Comparison of ENCODE assay signal across 17 cellular contexts in genomic region chr11:9672288-9672916, GRCh38.
"Had no signal": no experiment of that assay in that cellular context is flagged by ENCODE, and none has a peak within 500 bp of the region (broad histone marks: within the 10 kb centered on the region; RNA-seq: fewer than 3 reads in every experiment).

No MANE protein-coding gene starts in this region.

- H3K27ac ChIP-seq: body of pancreas, coronary artery, foreskin keratinocyte, sigmoid colon, tibial nerve, VCaP had no signal

- FAIRE-seq: endothelial cell of umbilical vein had no signal

- H3K36me3 ChIP-seq: sigmoid colon had no signal

- H3K4me1 ChIP-seq: body of pancreas had no signal

- ATAC-seq: body of pancreas, foreskin keratinocyte, left lobe of liver had no signal

- H3K27me3 ChIP-seq: body of pancreas, foreskin keratinocyte, sigmoid colon, tibial nerve had no signal

- H3K9me3 ChIP-seq: body of pancreas, sigmoid colon, tibial nerve had no signal

- H3K4me3 ChIP-seq: body of pancreas, coronary artery, sigmoid colon, tibial nerve had no signal

- DNase-seq: activated CD4-positive, alpha-beta T cell treated with anti-CD3 and anti-CD28 coated beads for 48 hours; activated effector memory CD4-positive, alpha-beta T cell treated with Interleukin-2 at 50 U/mL for 16 hours; activated T-cell treated with anti-CD3 and anti-CD28 coated beads for 4 hours; body of pancreas; central memory CD4-positive, alpha-beta T cell; effector CD4-positive, alpha-beta T cell; head of caudate nucleus; mesendoderm; sigmoid colon; stimulated activated CD4-positive, alpha-beta T cell treated with anti-CD3 and anti-CD28 coated beads, Interleukin-4, amount 100 ng/mL, for 24 hours; T-helper 1 cell had no signal
